ENCODE assay signal across 23 cellular contexts in the genomic region with DNA sequence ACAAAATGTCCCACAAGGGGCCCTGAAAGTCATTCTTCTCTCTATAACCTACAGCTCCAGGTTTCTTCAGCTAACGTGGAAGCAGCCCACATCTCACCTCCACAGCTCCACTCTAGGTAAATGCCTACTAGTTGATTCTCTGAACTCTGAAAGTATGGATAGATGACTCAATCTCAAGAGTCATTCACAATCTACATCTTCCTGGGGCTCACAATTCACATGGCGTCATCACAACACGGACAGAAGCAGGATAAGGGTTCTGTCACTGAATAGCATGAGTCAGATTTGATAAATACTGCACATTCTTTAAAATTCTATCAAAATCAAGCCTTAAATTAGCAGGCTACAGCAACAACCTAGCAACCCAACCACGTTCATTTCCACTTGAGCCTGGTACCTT.
DNase-seq lines count a peak whose midpoint lies in the region; ATAC-seq and TF ChIP-seq lines count a peak whose summit lies in the region.
"Had no signal": no experiment of that assay in that cellular context is flagged by ENCODE, and none has a peak within 500 bp of the region (broad histone marks: within the 10 kb centered on the region; RNA-seq: fewer than 3 reads in every experiment).

No MANE protein-coding gene starts in this region.

- no peak overlapping the region for H2AK5ac ChIP-seq in H9 (ENCODE audit: insufficient read length, low read length)

- TF ChIP-seq EP300 in stomach (IDR thresholded peaks at IDR 0.05): no peak

- no peak overlapping the region for H3K27ac ChIP-seq in brain microvascular endothelial cell
- H3K27ac ChIP-seq in hepatocyte: peak overlapping the region; percentile 83
- peak overlapping the region; percentile 50 to 85 (median 72) for H3K27ac ChIP-seq in stomach
- H3K27ac ChIP-seq in neural progenitor cell: no peak overlapping the region
- no peak overlapping the region for H3K27ac ChIP-seq in H9 (ENCODE audit: insufficient read length, low read depth, low read length)
- H3K27ac ChIP-seq: coronary artery had no signal

- ATAC-seq in HG03342 (IDR thresholded peaks at IDR 0.05; ENCODE audit: unreplicated experiment): no peak
- ATAC-seq: stimulated activated naive CD8-positive, alpha-beta T cell treated with anti-CD3 and anti-CD28 coated beads, Interleukin-15, Interleukin-2, amounts not matched to agents 100 U/mL and 50 U/mL, for 24 hours had no signal

- H3K4me3 Mint-ChIP-seq in neural progenitor cell (no peak overlapping the region), H9 (no peak overlapping the region)
- H3K4me3 Mint-ChIP-seq: activated naive CD8-positive, alpha-beta T cell; brain had no signal

- H3K79me2 ChIP-seq in hepatocyte (peaks cover 59% of the 10 kb centered on the region), neural progenitor cell (ENCODE audit: low read depth) (no peaks in the 10 kb centered on the region), H9 (ENCODE audit: insufficient read depth, low read length) (peaks cover 2% of the 10 kb centered on the region; the same call in 1 of the 2 replicates)

- no peak overlapping the region for H2BK12ac ChIP-seq in H9 (ENCODE audit: insufficient read length, low read depth, low read length)

- H3K4me1 ChIP-seq in hepatocyte (ENCODE audit: insufficient read depth) (peaks cover 8% of the 10 kb centered on the region), stomach (peaks cover 12 to 58% (median 18%) of the 10 kb centered on the region in 4 donors), neural progenitor cell (peaks cover 38% of the 10 kb centered on the region), H9 (ENCODE audit: insufficient read depth, low read length) (peaks cover 4% of the 10 kb centered on the region)

- no peak overlapping the region for H3K56ac ChIP-seq in H9 (ENCODE audit: insufficient read length, low read depth, low read length)

- H3K27me3 Mint-ChIP-seq in neural progenitor cell (ENCODE audit: insufficient read depth, low read depth): peaks cover 5% of the 10 kb centered on the region
- H3K27me3 Mint-ChIP-seq in H9 (ENCODE audit: low read depth): peaks cover 10% of the 10 kb centered on the region
- H3K27me3 Mint-ChIP-seq: brain had no signal

- H3K27me3 ChIP-seq in brain microvascular endothelial cell (replicated peaks) (peaks cover 31% of the 10 kb centered on the region), hepatocyte (no peaks in the 10 kb centered on the region), stomach (no peaks in the 10 kb centered on the region), neural progenitor cell (no peaks in the 10 kb centered on the region), H9 (ENCODE audit: insufficient read depth, low read length) (no peaks in the 10 kb centered on the region; the same call in 1 of the 2 replicates)
- H3K27me3 ChIP-seq: thyroid gland had no signal

- H3T11ph ChIP-seq in H9 (ENCODE audit: low read length): no peak overlapping the region

- H3K4me2 ChIP-seq in hepatocyte (no peak overlapping the region), neural progenitor cell (no peak overlapping the region), H9 (ENCODE audit: insufficient read depth, insufficient read length, low read length) (no peak overlapping the region)
- H3K4me2 ChIP-seq: SK-N-SH had no signal

- no peaks in the 10 kb centered on the region for H4K20me1 ChIP-seq in hepatocyte (ENCODE audit: insufficient read depth, poor library complexity, severe bottlenecking)
- peaks cover 27% of the 10 kb centered on the region for H4K20me1 ChIP-seq in neural progenitor cell (ENCODE audit: low read depth)
- no peaks in the 10 kb centered on the region for H4K20me1 ChIP-seq in H9 (ENCODE audit: control insufficient read depth, insufficient read depth, insufficient read length)

- no peak overlapping the region for H2BK5ac ChIP-seq in H9 (ENCODE audit: insufficient read length, low read length)

- no peak overlapping the region for H3K4me3 ChIP-seq in brain microvascular endothelial cell (ENCODE audit: low read depth, low read length)
- H3K4me3 ChIP-seq in hepatocyte: no peak overlapping the region
- no peak overlapping the region for H3K4me3 ChIP-seq in stomach
- H3K4me3 ChIP-seq in neural progenitor cell: no peak overlapping the region
- H3K4me3 ChIP-seq: coronary artery, thyroid gland had no signal

- H3K4me1 Mint-ChIP-seq in neural progenitor cell: peaks cover 16% of the 10 kb centered on the region
- peaks cover 14 to 15% of the 10 kb centered on the region in 2 experiments for H3K4me1 Mint-ChIP-seq in H9

- no peaks in the 10 kb centered on the region for H3K9me2 ChIP-seq in hepatocyte (replicated peaks; ENCODE audit: insufficient read depth)
- H3K9me2 ChIP-seq: SK-N-SH had no signal

- H3K23ac ChIP-seq in H9 (ENCODE audit: insufficient read length, low read depth, low read length): no peak overlapping the region

- H3K18ac ChIP-seq in H9 (ENCODE audit: insufficient read length, low read depth, low read length): no peak overlapping the region

- H3K9ac ChIP-seq in neural progenitor cell: no peak overlapping the region
- H3K9ac ChIP-seq in H9 (ENCODE audit: extremely low read depth, insufficient read length, low read length): no peak overlapping the region
- H3K9ac ChIP-seq: SK-N-SH had no signal

- WGBS in hepatocyte (ENCODE audit: low lambda C conversion rate, missing lambda C conversion rate): 83% methylated on average over 4 of the region's 4 CpGs
- 56 to 73% (median 59%) methylated on average over 4 of the region's 4 CpGs for WGBS in stomach, 5 donors
- WGBS in H9 (ENCODE audit: extremely low coverage, insufficient read length, low lambda C conversion rate): no CpG with 5 or more reads among the region's 4 CpGs

- peak; percentile 36 for DNase-seq in HT1080 (ENCODE audit: low read depth)
- DNase-seq in brain microvascular endothelial cell: peak; percentile 22
- DNase-seq in hepatocyte (ENCODE audit: low spot score): no peak
- no peak for DNase-seq in stomach
- no peak for DNase-seq in neural progenitor cell (ENCODE audit: low spot score)
- no peak for DNase-seq in NK-92 treated with Interleukin-12 subunit alpha and Interleukin-12 subunit beta, amount 100 ng/mL, for 24 hours (lab: John Stamatoyannopoulos, UW)
- no peak for DNase-seq in H9
- DNase-seq: DND-41; foreskin fibroblast; hippocampal formation; Karpas-422; NCI-H1092 treated with DMSO at 0.1 percent for 48 hours; NCI-H510A; RPMI8226; SK-N-SH; stimulated activated CD4-positive, alpha-beta T cell treated with anti-CD3 and anti-CD28 coated beads, Interleukin-4, amount 100 ng/mL, for 24 hours; stimulated activated naive CD8-positive, alpha-beta T cell treated with anti-CD3 and anti-CD28 coated beads, Interleukin-15, Interleukin-2, amounts not matched to agents 100 U/mL and 50 U/mL, for 24 hours; T-helper 2 cell; thyroid gland had no signal

- H3K4ac ChIP-seq in H9 (ENCODE audit: low read depth, low read length): no peak overlapping the region

- H3K9me3 Mint-ChIP-seq in neural progenitor cell (peaks cover 3% of the 10 kb centered on the region), H9 (no peaks in the 10 kb centered on the region; a peak in 1 of 5 replicates)

- H3K36me3 ChIP-seq in brain microvascular endothelial cell (replicated peaks): no peaks in the 10 kb centered on the region
- H3K36me3 ChIP-seq in hepatocyte (replicated peaks; ENCODE audit: insufficient read depth, low read depth): no peaks in the 10 kb centered on the region
- H3K36me3 ChIP-seq in stomach: no peaks in the 10 kb centered on the region
- H3K36me3 ChIP-seq in neural progenitor cell: no peaks in the 10 kb centered on the region
- H3K36me3 ChIP-seq: thyroid gland had no signal

- H3K27ac Mint-ChIP-seq in neural progenitor cell: no peak overlapping the region
- H3K27ac Mint-ChIP-seq in H9: no peak overlapping the region
- H3K27ac Mint-ChIP-seq: activated naive CD8-positive, alpha-beta T cell; brain had no signal

- H4K5ac ChIP-seq in H9 (ENCODE audit: insufficient read length, low read depth, low read length): no peak overlapping the region

- H2AFZ ChIP-seq in hepatocyte (no peak overlapping the region), neural progenitor cell (replicated peaks) (no peak overlapping the region), H9 (ENCODE audit: low read length) (no peak overlapping the region)

- peaks cover 7% of the 10 kb centered on the region for H3K36me3 Mint-ChIP-seq in neural progenitor cell
- no peaks in the 10 kb centered on the region for H3K36me3 Mint-ChIP-seq in H9 (ENCODE audit: insufficient read depth in 1 of 3, low read depth in 3 of 3)

- no peak overlapping the region for H2BK20ac ChIP-seq in H9 (ENCODE audit: low read depth, low read length, poor library complexity, severe bottlenecking)

- H4K91ac ChIP-seq in H9 (ENCODE audit: insufficient read length, low read depth, low read length): no peak overlapping the region

- peaks cover 20% of the 10 kb centered on the region for H3F3A ChIP-seq in neural progenitor cell (ENCODE audit: low read depth)

- no peak for TF ChIP-seq POLR2A in stomach (IDR thresholded peaks at IDR 0.05)

- no peak overlapping the region for H2BK15ac ChIP-seq in H9 (ENCODE audit: low read depth, low read length)

- H3K9me3 ChIP-seq in hepatocyte (ENCODE audit: low read depth) (no peaks in the 10 kb centered on the region), stomach (no peaks in the 10 kb centered on the region), neural progenitor cell (ENCODE audit: low read depth) (no peaks in the 10 kb centered on the region), H9 (ENCODE audit: control insufficient read depth, low read depth, low read length) (no peaks in the 10 kb centered on the region)
- H3K9me3 ChIP-seq: SK-N-SH, thyroid gland had no signal

- no peak overlapping the region for H3K14ac ChIP-seq in H9 (ENCODE audit: insufficient read depth, low read length)

- H2BK120ac ChIP-seq in H9 (ENCODE audit: low read depth, low read length, poor library complexity, severe bottlenecking): no peak overlapping the region

- intact Hi-C loops in stomach (cut with DNase I; ENCODE audit: low total_unique reads): no loop called here

- no peak for TF ChIP-seq CTCF in brain microvascular endothelial cell (IDR thresholded peaks at IDR 0.05; ENCODE audit: low read depth, low read length, missing control alignments)
- TF ChIP-seq CTCF in hepatocyte (IDR thresholded peaks at IDR 0.05; ENCODE audit: poor library complexity): no peak
- no peak for TF ChIP-seq CTCF in stomach (IDR thresholded peaks at IDR 0.05)
- no peak for TF ChIP-seq CTCF in neural progenitor cell (IDR thresholded peaks at IDR 0.05)
- no peak for TF ChIP-seq CTCF in H9 (conservative IDR thresholded peaks at IDR 0.05)

- in situ Hi-C loops in brain microvascular endothelial cell (cut with HindIII; ENCODE audit: low pct_ligation_motif_present, low sequenced_read_pairs): no loop called here

- H3K79me1 ChIP-seq in H9 (ENCODE audit: insufficient read depth, low read depth, low read length, poor library complexity, severe bottlenecking): no peaks in the 10 kb centered on the region

- no peaks in the 10 kb centered on the region for H3K23me2 ChIP-seq in H9 (ENCODE audit: insufficient read length, low read depth, low read length, poor library complexity, severe bottlenecking)

- no peak overlapping the region for H4K8ac ChIP-seq in H9 (replicated peaks; ENCODE audit: insufficient read length, low read depth, low read length)

Comparison
In these comparisons a context has a peak if more than half of its experiments do, and no peak if none do; other contexts are left out.
1. DNase-seq: peak in HT1080 (single experiment) and brain microvascular endothelial cell (single experiment); none in hepatocyte (single experiment), stomach (single experiment), neural progenitor cell (single experiment), NK-92 treated with Interleukin-12 subunit alpha and Interleukin-12 subunit beta, amount 100 ng/mL, for 24 hours (single experiment) and H9 (single experiment).
2. H3K27ac ChIP-seq: peak in hepatocyte (single experiment) and stomach (5 of 5); none in brain microvascular endothelial cell (single experiment), neural progenitor cell (single experiment) and H9 (single experiment).